ENCODE assay signal across 37 cellular contexts in genomic region chr10:3145366-3145765, GRCh38.
"Had no signal": no experiment of that assay in that cellular context is flagged by ENCODE, and none has a peak within 500 bp of the region (broad histone marks: within the 10 kb centered on the region; RNA-seq: fewer than 3 reads in every experiment).

No MANE protein-coding gene starts in this region.

- H3K27me3 Mint-ChIP-seq: activated CD4-positive, alpha-beta memory T cell treated with anti-CD3 and anti-CD28 coated beads, Interleukin-2, amount 10 ng/mL, durations not matched to agents 7 days and 5 days; activated CD4-positive, alpha-beta T cell treated with anti-CD3 and anti-CD28 coated beads for 36 hours; activated CD4-positive, alpha-beta T cell treated with anti-CD3 and anti-CD28 coated beads, Interleukin-2, amount 10 ng/mL, durations not matched to agents 7 days and 5 days; activated CD8-positive, alpha-beta memory T cell treated with anti-CD3 and anti-CD28 coated beads, Interleukin-2, amount 10 ng/mL, durations not matched to agents 7 days and 5 days; activated naive CD4-positive, alpha-beta T cell treated with anti-CD3 and anti-CD28 coated beads, Interleukin-2, amount 10 ng/mL, durations not matched to agents 7 days and 5 days; activated naive CD4-positive, alpha-beta T cell treated with anti-CD3 and anti-CD28 coated beads, Interleukin-2, amount 50 U/mL, for 24 hours; activated naive CD8-positive, alpha-beta T cell; activated naive CD8-positive, alpha-beta T cell treated with anti-CD3 and anti-CD28 coated beads, Interleukin-2, amount 10 ng/mL, durations not matched to agents 7 days and 5 days; activated naive CD8-positive, alpha-beta T cell treated with anti-CD3 and anti-CD28 coated beads, Interleukin-2, amount 50 U/mL, for 24 hours; brain; central memory CD8-positive, alpha-beta T cell had no signal

- H3K9me3 ChIP-seq: ascending aorta had no signal

- H3K4me1 Mint-ChIP-seq: activated CD4-positive, alpha-beta memory T cell treated with anti-CD3 and anti-CD28 coated beads, Interleukin-2, amount 10 ng/mL, durations not matched to agents 7 days and 5 days; activated CD4-positive, alpha-beta T cell treated with anti-CD3 and anti-CD28 coated beads for 36 hours; activated CD4-positive, alpha-beta T cell treated with anti-CD3 and anti-CD28 coated beads, Interleukin-2, amount 10 ng/mL, durations not matched to agents 7 days and 5 days; activated CD8-positive, alpha-beta memory T cell treated with anti-CD3 and anti-CD28 coated beads, Interleukin-2, amount 10 ng/mL, durations not matched to agents 7 days and 5 days; activated naive CD4-positive, alpha-beta T cell treated with anti-CD3 and anti-CD28 coated beads, Interleukin-2, amount 10 ng/mL, durations not matched to agents 7 days and 5 days; activated naive CD4-positive, alpha-beta T cell treated with anti-CD3 and anti-CD28 coated beads, Interleukin-2, amount 50 U/mL, for 24 hours; activated naive CD8-positive, alpha-beta T cell treated with anti-CD3 and anti-CD28 coated beads, Interleukin-2, amount 10 ng/mL, durations not matched to agents 7 days and 5 days; activated naive CD8-positive, alpha-beta T cell treated with anti-CD3 and anti-CD28 coated beads, Interleukin-2, amount 50 U/mL, for 24 hours; central memory CD8-positive, alpha-beta T cell; WTC11 had no signal

- H3K27ac Mint-ChIP-seq: activated CD4-positive, alpha-beta memory T cell treated with anti-CD3 and anti-CD28 coated beads, Interleukin-2, amount 10 ng/mL, durations not matched to agents 7 days and 5 days; activated CD4-positive, alpha-beta T cell treated with anti-CD3 and anti-CD28 coated beads for 36 hours; activated CD4-positive, alpha-beta T cell treated with anti-CD3 and anti-CD28 coated beads, Interleukin-2, amount 10 ng/mL, durations not matched to agents 7 days and 5 days; activated CD8-positive, alpha-beta memory T cell treated with anti-CD3 and anti-CD28 coated beads, Interleukin-2, amount 10 ng/mL, durations not matched to agents 7 days and 5 days; activated CD8-positive, alpha-beta T cell treated with anti-CD3 and anti-CD28 coated beads, Interleukin-2, amount 10 ng/mL, durations not matched to agents 7 days and 5 days; activated naive CD4-positive, alpha-beta T cell treated with anti-CD3 and anti-CD28 coated beads, Interleukin-2, amount 10 ng/mL, durations not matched to agents 7 days and 5 days; activated naive CD4-positive, alpha-beta T cell treated with anti-CD3 and anti-CD28 coated beads, Interleukin-2, amount 50 U/mL, for 24 hours; activated naive CD8-positive, alpha-beta T cell; activated naive CD8-positive, alpha-beta T cell treated with anti-CD3 and anti-CD28 coated beads, Interleukin-2, amount 10 ng/mL, durations not matched to agents 7 days and 5 days; activated naive CD8-positive, alpha-beta T cell treated with anti-CD3 and anti-CD28 coated beads, Interleukin-2, amount 50 U/mL, for 24 hours; activated T-helper 2 cell treated with anti-CD3 and anti-CD28 coated beads, Interferon-gamma antibody, Interleukin-2, Interleukin-4, amounts not matched to agents 10 μg/mL and 5 μg/mL and 100 μg/mL, durations not matched to agents 14 hours and 24 hours and 36 hours; brain; T-helper 1 cell treated with Interleukin-12 subunit alpha and Interleukin-12 subunit beta and Interleukin-4 antibody, amounts not matched to agents 30 μg/mL and 1 μg/mL, for 36 hours; T-helper 2 cell treated with Interferon-gamma antibody and Interleukin-4, amounts not matched to agents 5 μg/mL and 100 μg/mL, for 36 hours; WTC11 had no signal

- H3K27ac ChIP-seq: ascending aorta, cardiac muscle cell, WERI-Rb-1 had no signal

- H3K4me3 ChIP-seq: ascending aorta, cardiac muscle cell had no signal

- DNase-seq: activated CD4-positive, alpha-beta memory T cell treated with anti-CD3 and anti-CD28 coated beads, Interleukin-2, amount 10 ng/mL, durations not matched to agents 7 days and 5 days; activated CD4-positive, alpha-beta T cell treated with anti-CD3 and anti-CD28 coated beads for 1 hour; activated CD4-positive, alpha-beta T cell treated with anti-CD3 and anti-CD28 coated beads for 36 hours; activated CD4-positive, alpha-beta T cell treated with anti-CD3 and anti-CD28 coated beads for 48 hours; activated CD4-positive, alpha-beta T cell treated with anti-CD3 and anti-CD28 coated beads, Interleukin-2, amount 10 ng/mL, durations not matched to agents 7 days and 5 days; activated CD4-positive, alpha-beta T cell treated with anti-CD3 and anti-CD28 coated beads, Interleukin-2, amount 50 U/mL, for 48 hours; activated CD4-positive, CD25-positive, alpha-beta regulatory T cell; activated CD8-positive, alpha-beta memory T cell treated with anti-CD3 and anti-CD28 coated beads for 24 hours; activated CD8-positive, alpha-beta memory T cell treated with anti-CD3 and anti-CD28 coated beads, Interleukin-2, amount 10 ng/mL, durations not matched to agents 7 days and 5 days; activated CD8-positive, alpha-beta memory T cell treated with anti-CD3 and anti-CD28 coated beads, Interleukin-2, amount 50 U/mL, for 48 hours; activated CD8-positive, alpha-beta T cell treated with anti-CD3 and anti-CD28 coated beads, Interleukin-2, amount 10 ng/mL, durations not matched to agents 7 days and 5 days; activated gamma-delta T cell; activated naive CD4-positive, alpha-beta T cell treated with anti-CD3 and anti-CD28 coated beads, Interleukin-2, amount 10 ng/mL, durations not matched to agents 7 days and 5 days; activated naive CD4-positive, alpha-beta T cell treated with Interleukin-2 at 50 U/mL for 16 hours; activated naive CD8-positive, alpha-beta T cell treated with anti-CD3 and anti-CD28 coated beads, Interleukin-2, amount 10 ng/mL, durations not matched to agents 7 days and 5 days; activated naive CD8-positive, alpha-beta T cell treated with anti-CD3 and anti-CD28 coated beads, Interleukin-2, amount 50 U/mL, for 24 hours; activated T-cell treated with anti-CD3 and anti-CD28 coated beads, Interleukin-2, amount 50 U/mL, for 1 hour; activated T-cell treated with anti-CD3 and anti-CD28 coated beads, Interleukin-2, amount 50 U/mL, for 48 hours; amygdala; anterior cingulate cortex; caudate nucleus; cerebellar nuclear complex; SW 1271; T-helper 1 cell; T-helper 2 cell; T-helper 9 cell; WERI-Rb-1 had no signal

- H3K9me3 Mint-ChIP-seq: activated CD4-positive, alpha-beta memory T cell treated with anti-CD3 and anti-CD28 coated beads, Interleukin-2, amount 10 ng/mL, durations not matched to agents 7 days and 5 days; activated CD4-positive, alpha-beta T cell treated with anti-CD3 and anti-CD28 coated beads, Interleukin-2, amount 10 ng/mL, durations not matched to agents 7 days and 5 days; activated naive CD4-positive, alpha-beta T cell treated with anti-CD3 and anti-CD28 coated beads, Interleukin-2, amount 10 ng/mL, durations not matched to agents 7 days and 5 days; activated naive CD4-positive, alpha-beta T cell treated with anti-CD3 and anti-CD28 coated beads, Interleukin-2, amount 50 U/mL, for 24 hours; activated naive CD8-positive, alpha-beta T cell treated with anti-CD3 and anti-CD28 coated beads, Interleukin-2, amount 10 ng/mL, durations not matched to agents 7 days and 5 days; activated naive CD8-positive, alpha-beta T cell treated with anti-CD3 and anti-CD28 coated beads, Interleukin-2, amount 50 U/mL, for 24 hours; activated T-helper 2 cell treated with anti-CD3 and anti-CD28 coated beads, Interferon-gamma antibody, Interleukin-2, Interleukin-4, amounts not matched to agents 10 μg/mL and 5 μg/mL and 100 μg/mL, durations not matched to agents 14 hours and 24 hours and 36 hours; brain; central memory CD8-positive, alpha-beta T cell; T-helper 1 cell treated with Interleukin-12 subunit alpha and Interleukin-12 subunit beta and Interleukin-4 antibody, amounts not matched to agents 30 μg/mL and 1 μg/mL, for 36 hours; T-helper 2 cell treated with Interferon-gamma antibody and Interleukin-4, amounts not matched to agents 5 μg/mL and 100 μg/mL, for 36 hours; WTC11 had no signal

- H3K4me3 Mint-ChIP-seq: activated CD4-positive, alpha-beta memory T cell treated with anti-CD3 and anti-CD28 coated beads, Interleukin-2, amount 10 ng/mL, durations not matched to agents 7 days and 5 days; activated CD4-positive, alpha-beta T cell treated with anti-CD3 and anti-CD28 coated beads for 36 hours; activated CD4-positive, alpha-beta T cell treated with anti-CD3 and anti-CD28 coated beads, Interleukin-2, amount 10 ng/mL, durations not matched to agents 7 days and 5 days; activated CD8-positive, alpha-beta memory T cell treated with anti-CD3 and anti-CD28 coated beads, Interleukin-2, amount 10 ng/mL, durations not matched to agents 7 days and 5 days; activated CD8-positive, alpha-beta T cell treated with anti-CD3 and anti-CD28 coated beads, Interleukin-2, amount 10 ng/mL, durations not matched to agents 7 days and 5 days; activated naive CD4-positive, alpha-beta T cell treated with anti-CD3 and anti-CD28 coated beads, Interleukin-2, amount 10 ng/mL, durations not matched to agents 7 days and 5 days; activated naive CD4-positive, alpha-beta T cell treated with anti-CD3 and anti-CD28 coated beads, Interleukin-2, amount 50 U/mL, for 24 hours; activated naive CD8-positive, alpha-beta T cell; activated naive CD8-positive, alpha-beta T cell treated with anti-CD3 and anti-CD28 coated beads, Interleukin-2, amount 10 ng/mL, durations not matched to agents 7 days and 5 days; activated naive CD8-positive, alpha-beta T cell treated with anti-CD3 and anti-CD28 coated beads, Interleukin-2, amount 50 U/mL, for 24 hours; brain; central memory CD8-positive, alpha-beta T cell; T-helper 1 cell treated with Interleukin-12 subunit alpha and Interleukin-12 subunit beta and Interleukin-4 antibody, amounts not matched to agents 30 μg/mL and 1 μg/mL, for 36 hours; T-helper 2 cell treated with Interferon-gamma antibody and Interleukin-4, amounts not matched to agents 5 μg/mL and 100 μg/mL, for 36 hours; WTC11 had no signal
